Comparison of ENCODE assay signal across 16 cellular contexts in the genomic region with DNA sequence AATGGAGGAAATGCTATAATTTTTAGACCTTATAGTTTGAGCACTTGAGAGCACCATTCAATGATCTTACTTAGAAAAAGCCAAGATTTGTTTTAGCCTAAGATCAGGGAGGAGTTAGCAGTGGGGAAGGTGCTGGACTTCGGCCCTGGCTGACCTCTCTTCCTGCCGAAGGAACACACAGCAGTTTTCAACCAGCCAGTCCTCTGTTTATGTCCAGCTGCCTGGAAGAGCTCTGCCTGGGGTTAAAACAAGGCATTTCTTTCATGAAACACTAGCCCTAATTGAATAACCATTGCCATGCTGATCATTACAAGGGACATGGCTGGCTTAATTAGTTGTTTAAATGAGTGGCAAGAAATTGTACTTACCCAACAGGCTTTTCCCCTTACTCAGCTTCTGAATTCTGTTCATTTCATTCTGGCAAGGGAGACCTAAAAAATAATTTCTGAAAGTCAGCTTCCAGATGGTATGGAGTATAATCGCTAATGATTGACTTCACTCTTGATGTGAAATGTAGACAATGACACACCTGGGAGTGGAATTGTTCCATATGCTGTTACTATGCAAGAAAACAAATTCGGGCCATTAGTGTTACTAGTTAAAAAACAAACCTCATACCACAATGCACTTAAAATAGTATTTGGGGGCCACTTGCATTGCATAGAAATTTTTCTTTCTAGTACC.
"Had no signal": no experiment of that assay in that cellular context is flagged by ENCODE, and none has a peak within 500 bp of the region (broad histone marks: within the 10 kb centered on the region; RNA-seq: fewer than 3 reads in every experiment).

No MANE protein-coding gene starts in this region.

- H3K27ac ChIP-seq: colonic mucosa had no signal

- H3K36me3 ChIP-seq: colonic mucosa had no signal

- H3K9me3 ChIP-seq: colonic mucosa, mucosa of descending colon had no signal

- H3K4me3 ChIP-seq: colonic mucosa, mucosa of descending colon had no signal

- FAIRE-seq: frontal cortex had no signal

- H3K4me1 ChIP-seq: colonic mucosa had no signal

- DNase-seq: activated CD4-positive, alpha-beta memory T cell treated with anti-CD3 and anti-CD28 coated beads, Interleukin-2, amount 10 ng/mL, durations not matched to agents 7 days and 5 days; activated CD4-positive, alpha-beta T cell treated with anti-CD3 and anti-CD28 coated beads for 36 hours; activated gamma-delta T cell treated with Interleukin-2 at 50 U/mL for 16 hours; activated naive CD8-positive, alpha-beta T cell treated with anti-CD3 and anti-CD28 coated beads, Interleukin-2, amount 10 ng/mL, durations not matched to agents 7 days and 5 days; activated T-cell treated with anti-CD3 and anti-CD28 coated beads, Interleukin-2, amount 50 U/mL, for 48 hours; aorta; colonic mucosa; effector CD8-positive, alpha-beta T cell; left cardiac atrium; mammary epithelial cell; mucosa of descending colon; naive thymus-derived CD8-positive, alpha-beta T cell; T-cell; trophoblast cell had no signal

- ATAC-seq: activated CD4-positive, alpha-beta T cell treated with anti-CD3 and anti-CD28 coated beads for 36 hours; mucosa of descending colon; naive thymus-derived CD8-positive, alpha-beta T cell; stimulated activated effector memory CD8-positive, alpha-beta T cell treated with anti-CD3 and anti-CD28 coated beads, Interleukin-12 subunit alpha, Interleukin-12 subunit beta, amount 100 ng/mL, for 72 hours; T-cell had no signal

- H3K27me3 ChIP-seq: colonic mucosa had no signal
